In the genomic region with DNA sequence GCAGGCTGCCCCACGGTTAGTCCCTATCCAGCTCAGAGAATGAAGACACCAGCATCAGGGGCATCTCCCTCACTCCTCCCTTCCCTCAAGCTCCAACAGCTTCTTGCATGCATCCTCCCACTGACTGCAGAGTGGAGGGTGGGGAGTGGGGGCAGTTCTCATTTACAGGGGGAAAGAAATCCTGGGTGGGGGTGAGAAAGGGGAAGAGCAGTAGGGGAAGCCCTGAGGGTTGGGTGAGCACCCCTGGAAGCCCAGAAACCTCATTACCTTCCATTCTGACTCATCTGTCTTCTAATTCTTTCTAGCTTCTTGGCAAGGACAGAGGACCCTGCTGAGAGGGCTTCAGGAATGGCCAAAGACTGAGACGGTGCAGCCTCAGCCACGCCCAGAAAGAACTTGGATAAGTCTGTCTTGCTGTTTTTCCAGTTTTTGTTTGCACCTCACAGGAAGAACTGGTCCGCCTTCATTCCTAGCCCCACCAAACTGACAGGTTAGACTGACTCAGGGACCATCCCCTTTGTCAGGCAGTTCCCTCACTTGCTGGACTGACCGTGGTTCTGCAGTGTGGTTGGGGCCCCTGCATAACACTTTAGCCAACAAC, we compare ENCODE assay signal across 9 cellular contexts. TPM values are rescaled to one million over a fixed set of nuclear protein-coding genes. Genes with fewer than 3 reads are reported as not detected.
DNase-seq lines count a peak whose midpoint lies in the region; ATAC-seq and TF ChIP-seq lines count a peak whose summit lies in the region.
"Had no signal": no experiment of that assay in that cellular context is flagged by ENCODE, and none has a peak within 500 bp of the region (broad histone marks: within the 10 kb centered on the region; RNA-seq: fewer than 3 reads in every experiment).

No MANE protein-coding gene starts in this region.

- no peaks in the 10 kb centered on the region for H3K36me3 ChIP-seq in spleen

- no peak for TF ChIP-seq RAD21 in Ishikawa (IDR thresholded peaks at IDR 0.05; ENCODE audit: low read depth)

- ATAC-seq in GM21360 (IDR thresholded peaks at IDR 0.05; ENCODE audit: unreplicated experiment) = peak; percentile 38

- H3K27ac ChIP-seq in C4-2B (peak overlapping the region; percentile 18), caudate nucleus (ENCODE audit: low read depth, low read length) (no peak overlapping the region), spleen (peak overlapping the region in 3 of 8 donors; percentile 13 to 97 (median 91))

- 47 to 65% (median 52%) methylated on average over 5 of the region's 5 CpGs for WGBS in spleen, 5 donors

- intact Hi-C loops in spleen (cut with DNase I; ENCODE audit: low total_unique reads) = no loop called here

- no peaks in the 10 kb centered on the region for H3K27me3 ChIP-seq in spleen (replicated peaks in 1 of 7)

- TF ChIP-seq CTCF in C4-2B (conservative IDR thresholded peaks at IDR 0.05) = no peak
- TF ChIP-seq CTCF in spleen (IDR thresholded peaks at IDR 0.05 in 8 of 11, conservative IDR thresholded peaks at IDR 0.05 in 3 of 11) = no peak

- no peak overlapping the region for H3K4me3 ChIP-seq in spleen

- peaks cover 12 to 99% (median 50%) of the 10 kb centered on the region in 6 donors for H3K4me1 ChIP-seq in spleen

- TF ChIP-seq POLR2A in spleen (IDR thresholded peaks at IDR 0.05) = no peak

- no peaks in the 10 kb centered on the region for H3K9me3 ChIP-seq in spleen

- TF ChIP-seq EP300 in Ishikawa (IDR thresholded peaks at IDR 0.05; ENCODE audit: borderline replicate concordance) = peak; percentile 96

- in situ Hi-C loops in ACHN (cut with HindIII; ENCODE audit: low pct_ligation_motif_present, low pct_unique_long_range_greater_than_20kb, low sequenced_read_pairs) = loop anchor here (25.0 kb wide), 1 partner anchor 96 kb away; no protein-coding TSS in a partner anchor

- DNase-seq in fibroblast of the conjunctiva (ENCODE audit: low read depth) = peak; percentile 26
- DNase-seq in SW 1271 (lab: John Stamatoyannopoulos, UW) = no peak
- no peak for DNase-seq in caudate nucleus (lab: John Stamatoyannopoulos, UW)
- DNase-seq in ACHN = no peak
- DNase-seq in spleen = no peak
- DNase-seq: NCI-H1092 treated with DMSO at 0.1 percent for 48 hours had no signal

TF ChIP-seq in Ishikawa, 13 proteins besides CTCF, POLR2A, EP300 and RAD21:
- no peak for TF ChIP-seq TAF1 (IDR thresholded peaks at IDR 0.05; ENCODE audit: low read depth)
- TF ChIP-seq, protein P1, sequence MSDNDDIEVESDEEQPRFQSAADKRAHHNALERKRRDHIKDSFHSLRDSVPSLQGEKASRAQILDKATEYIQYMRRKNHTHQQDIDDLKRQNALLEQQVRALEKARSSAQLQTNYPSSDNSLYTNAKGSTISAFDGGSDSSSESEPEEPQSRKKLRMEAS (IDR thresholded peaks at IDR 0.05) = peak; percentile 86
- no peak for TF ChIP-seq EGR1 (IDR thresholded peaks at IDR 0.05)
- peak; percentile 98 for TF ChIP-seq TEAD4 (IDR thresholded peaks at IDR 0.05)
- TF ChIP-seq CEBPB (IDR thresholded peaks at IDR 0.05) = peak; percentile 75
- TF ChIP-seq YY1 (IDR thresholded peaks at IDR 0.05; ENCODE audit: low read depth) = peak; percentile 86
- peak; percentile 84; the same call in 1 of the 2 replicates for TF ChIP-seq FOXM1 (IDR thresholded peaks at IDR 0.05; ENCODE audit: borderline replicate concordance, low read depth)
- TF ChIP-seq, protein P2, sequence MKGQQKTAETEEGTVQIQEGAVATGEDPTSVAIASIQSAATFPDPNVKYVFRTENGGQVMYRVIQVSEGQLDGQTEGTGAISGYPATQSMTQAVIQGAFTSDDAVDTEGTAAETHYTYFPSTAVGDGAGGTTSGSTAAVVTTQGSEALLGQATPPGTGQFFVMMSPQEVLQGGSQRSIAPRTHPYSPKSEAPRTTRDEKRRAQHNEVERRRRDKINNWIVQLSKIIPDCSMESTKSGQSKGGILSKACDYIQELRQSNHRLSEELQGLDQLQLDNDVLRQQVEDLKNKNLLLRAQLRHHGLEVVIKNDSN (IDR thresholded peaks at IDR 0.05) = peak; percentile 61
- peak; percentile 97 for TF ChIP-seq TCF12 (IDR thresholded peaks at IDR 0.05; ENCODE audit: low read depth)
- TF ChIP-seq, protein P3, sequence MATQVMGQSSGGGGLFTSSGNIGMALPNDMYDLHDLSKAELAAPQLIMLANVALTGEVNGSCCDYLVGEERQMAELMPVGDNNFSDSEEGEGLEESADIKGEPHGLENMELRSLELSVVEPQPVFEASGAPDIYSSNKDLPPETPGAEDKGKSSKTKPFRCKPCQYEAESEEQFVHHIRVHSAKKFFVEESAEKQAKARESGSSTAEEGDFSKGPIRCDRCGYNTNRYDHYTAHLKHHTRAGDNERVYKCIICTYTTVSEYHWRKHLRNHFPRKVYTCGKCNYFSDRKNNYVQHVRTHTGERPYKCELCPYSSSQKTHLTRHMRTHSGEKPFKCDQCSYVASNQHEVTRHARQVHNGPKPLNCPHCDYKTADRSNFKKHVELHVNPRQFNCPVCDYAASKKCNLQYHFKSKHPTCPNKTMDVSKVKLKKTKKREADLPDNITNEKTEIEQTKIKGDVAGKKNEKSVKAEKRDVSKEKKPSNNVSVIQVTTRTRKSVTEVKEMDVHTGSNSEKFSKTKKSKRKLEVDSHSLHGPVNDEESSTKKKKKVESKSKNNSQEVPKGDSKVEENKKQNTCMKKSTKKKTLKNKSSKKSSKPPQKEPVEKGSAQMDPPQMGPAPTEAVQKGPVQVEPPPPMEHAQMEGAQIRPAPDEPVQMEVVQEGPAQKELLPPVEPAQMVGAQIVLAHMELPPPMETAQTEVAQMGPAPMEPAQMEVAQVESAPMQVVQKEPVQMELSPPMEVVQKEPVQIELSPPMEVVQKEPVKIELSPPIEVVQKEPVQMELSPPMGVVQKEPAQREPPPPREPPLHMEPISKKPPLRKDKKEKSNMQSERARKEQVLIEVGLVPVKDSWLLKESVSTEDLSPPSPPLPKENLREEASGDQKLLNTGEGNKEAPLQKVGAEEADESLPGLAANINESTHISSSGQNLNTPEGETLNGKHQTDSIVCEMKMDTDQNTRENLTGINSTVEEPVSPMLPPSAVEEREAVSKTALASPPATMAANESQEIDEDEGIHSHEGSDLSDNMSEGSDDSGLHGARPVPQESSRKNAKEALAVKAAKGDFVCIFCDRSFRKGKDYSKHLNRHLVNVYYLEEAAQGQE (IDR thresholded peaks at IDR 0.05; ENCODE audit: low read depth) = no peak
- TF ChIP-seq ZBTB7A (IDR thresholded peaks at IDR 0.05; ENCODE audit: low read depth) = peak; percentile 54; the same call in 1 of the 2 replicates
- no peak for TF ChIP-seq CREB1 (IDR thresholded peaks at IDR 0.05; ENCODE audit: low read depth)
- TF ChIP-seq NFIC (IDR thresholded peaks at IDR 0.05) = peak; percentile 99
TF ChIP-seq in Ishikawa: peak in this region for 9.

RNA-seq across cellular contexts. Expression of a gene that starts 52.5 kb away (rescaled TPM):
- 100 to 1,000 TPM; 356 to 641 (median 467) TPM for total RNA-seq in spleen
- polyA plus RNA-seq in spleen = 10 to 100 TPM; 54.7 to 92.3 (median 86.3) TPM
